ENCODE assay signal across 1 cellular context in the genomic region with DNA sequence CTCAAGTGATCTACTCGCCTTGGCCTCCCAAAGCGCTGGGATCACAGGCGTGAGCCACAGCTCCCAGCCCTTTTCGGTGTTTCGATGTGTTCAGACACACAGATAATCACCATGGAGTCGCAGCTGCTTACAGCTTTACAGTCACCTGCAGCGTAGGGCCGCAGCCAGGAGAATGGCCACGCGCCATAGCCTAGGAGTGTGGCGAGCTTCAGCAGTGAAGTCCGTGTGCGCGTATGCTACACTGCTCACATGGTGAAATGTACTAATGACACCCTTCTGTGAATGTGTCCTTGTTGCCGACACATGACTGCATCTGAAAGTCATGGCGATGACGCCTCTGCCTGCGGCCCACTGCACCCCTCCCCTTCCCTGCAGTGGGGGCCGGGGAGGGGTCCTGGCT.
TF ChIP-seq lines count a peak whose summit lies in the region.

No MANE protein-coding gene starts in this region.

TF ChIP-seq in HCT116, 20 proteins besides CTCF, POLR2A, EP300 and RAD21:
- no peak for TF ChIP-seq ZFX (IDR thresholded peaks at IDR 0.05)
- TF ChIP-seq SIN3A (IDR thresholded peaks at IDR 0.05; ENCODE audit: low read depth), result no peak
- TF ChIP-seq TCF7L2 (IDR thresholded peaks at IDR 0.05; ENCODE audit: borderline replicate concordance, extremely low read depth, insufficient read depth, insufficient read length), result no peak
- no peak for TF ChIP-seq POLR2AphosphoS5 (IDR thresholded peaks at IDR 0.05; ENCODE audit: low read depth, low read length)
- TF ChIP-seq YY1 (IDR thresholded peaks at IDR 0.05; ENCODE audit: extremely low read depth, insufficient replicate concordance, low read depth, low read length), result no peak
- no peak for TF ChIP-seq JUND (IDR thresholded peaks at IDR 0.05)
- no peak for TF ChIP-seq CBX3 (IDR thresholded peaks at IDR 0.05; ENCODE audit: low read depth)
- no peak for TF ChIP-seq FOSL1 (IDR thresholded peaks at IDR 0.05; ENCODE audit: low read depth)
- no peak for TF ChIP-seq EGR1 (IDR thresholded peaks at IDR 0.05; ENCODE audit: low read depth)
- TF ChIP-seq, protein P1, sequence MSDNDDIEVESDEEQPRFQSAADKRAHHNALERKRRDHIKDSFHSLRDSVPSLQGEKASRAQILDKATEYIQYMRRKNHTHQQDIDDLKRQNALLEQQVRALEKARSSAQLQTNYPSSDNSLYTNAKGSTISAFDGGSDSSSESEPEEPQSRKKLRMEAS (IDR thresholded peaks at IDR 0.05), result no peak
- TF ChIP-seq, protein P2, sequence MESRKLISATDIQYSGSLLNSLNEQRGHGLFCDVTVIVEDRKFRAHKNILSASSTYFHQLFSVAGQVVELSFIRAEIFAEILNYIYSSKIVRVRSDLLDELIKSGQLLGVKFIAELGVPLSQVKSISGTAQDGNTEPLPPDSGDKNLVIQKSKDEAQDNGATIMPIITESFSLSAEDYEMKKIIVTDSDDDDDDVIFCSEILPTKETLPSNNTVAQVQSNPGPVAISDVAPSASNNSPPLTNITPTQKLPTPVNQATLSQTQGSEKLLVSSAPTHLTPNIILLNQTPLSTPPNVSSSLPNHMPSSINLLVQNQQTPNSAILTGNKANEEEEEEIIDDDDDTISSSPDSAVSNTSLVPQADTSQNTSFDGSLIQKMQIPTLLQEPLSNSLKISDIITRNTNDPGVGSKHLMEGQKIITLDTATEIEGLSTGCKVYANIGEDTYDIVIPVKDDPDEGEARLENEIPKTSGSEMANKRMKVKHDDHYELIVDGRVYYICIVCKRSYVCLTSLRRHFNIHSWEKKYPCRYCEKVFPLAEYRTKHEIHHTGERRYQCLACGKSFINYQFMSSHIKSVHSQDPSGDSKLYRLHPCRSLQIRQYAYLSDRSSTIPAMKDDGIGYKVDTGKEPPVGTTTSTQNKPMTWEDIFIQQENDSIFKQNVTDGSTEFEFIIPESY (IDR thresholded peaks at IDR 0.05; ENCODE audit: extremely low read depth, insufficient replicate concordance, low read length), result no peak
- no peak for TF ChIP-seq CEBPB (IDR thresholded peaks at IDR 0.05; ENCODE audit: low read depth)
- TF ChIP-seq SP1 (IDR thresholded peaks at IDR 0.05; ENCODE audit: low read depth), result no peak
- TF ChIP-seq ZNF274 (IDR thresholded peaks at IDR 0.05; ENCODE audit: low read depth, low read length), result no peak
- TF ChIP-seq EZH2 (IDR thresholded peaks at IDR 0.05), result no peak
- no peak for TF ChIP-seq SRF (IDR thresholded peaks at IDR 0.05; ENCODE audit: low read depth)
- TF ChIP-seq, protein P3, sequence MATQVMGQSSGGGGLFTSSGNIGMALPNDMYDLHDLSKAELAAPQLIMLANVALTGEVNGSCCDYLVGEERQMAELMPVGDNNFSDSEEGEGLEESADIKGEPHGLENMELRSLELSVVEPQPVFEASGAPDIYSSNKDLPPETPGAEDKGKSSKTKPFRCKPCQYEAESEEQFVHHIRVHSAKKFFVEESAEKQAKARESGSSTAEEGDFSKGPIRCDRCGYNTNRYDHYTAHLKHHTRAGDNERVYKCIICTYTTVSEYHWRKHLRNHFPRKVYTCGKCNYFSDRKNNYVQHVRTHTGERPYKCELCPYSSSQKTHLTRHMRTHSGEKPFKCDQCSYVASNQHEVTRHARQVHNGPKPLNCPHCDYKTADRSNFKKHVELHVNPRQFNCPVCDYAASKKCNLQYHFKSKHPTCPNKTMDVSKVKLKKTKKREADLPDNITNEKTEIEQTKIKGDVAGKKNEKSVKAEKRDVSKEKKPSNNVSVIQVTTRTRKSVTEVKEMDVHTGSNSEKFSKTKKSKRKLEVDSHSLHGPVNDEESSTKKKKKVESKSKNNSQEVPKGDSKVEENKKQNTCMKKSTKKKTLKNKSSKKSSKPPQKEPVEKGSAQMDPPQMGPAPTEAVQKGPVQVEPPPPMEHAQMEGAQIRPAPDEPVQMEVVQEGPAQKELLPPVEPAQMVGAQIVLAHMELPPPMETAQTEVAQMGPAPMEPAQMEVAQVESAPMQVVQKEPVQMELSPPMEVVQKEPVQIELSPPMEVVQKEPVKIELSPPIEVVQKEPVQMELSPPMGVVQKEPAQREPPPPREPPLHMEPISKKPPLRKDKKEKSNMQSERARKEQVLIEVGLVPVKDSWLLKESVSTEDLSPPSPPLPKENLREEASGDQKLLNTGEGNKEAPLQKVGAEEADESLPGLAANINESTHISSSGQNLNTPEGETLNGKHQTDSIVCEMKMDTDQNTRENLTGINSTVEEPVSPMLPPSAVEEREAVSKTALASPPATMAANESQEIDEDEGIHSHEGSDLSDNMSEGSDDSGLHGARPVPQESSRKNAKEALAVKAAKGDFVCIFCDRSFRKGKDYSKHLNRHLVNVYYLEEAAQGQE (IDR thresholded peaks at IDR 0.05; ENCODE audit: low read depth), result no peak
- TF ChIP-seq, protein P4, sequence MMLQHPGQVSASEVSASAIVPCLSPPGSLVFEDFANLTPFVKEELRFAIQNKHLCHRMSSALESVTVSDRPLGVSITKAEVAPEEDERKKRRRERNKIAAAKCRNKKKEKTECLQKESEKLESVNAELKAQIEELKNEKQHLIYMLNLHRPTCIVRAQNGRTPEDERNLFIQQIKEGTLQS (IDR thresholded peaks at IDR 0.05), result no peak
- TF ChIP-seq EZH2phosphoT487 (IDR thresholded peaks at IDR 0.05; ENCODE audit: borderline replicate concordance), result no peak
- no peak for TF ChIP-seq ELF1 (IDR thresholded peaks at IDR 0.05; ENCODE audit: borderline replicate concordance, low read depth)
